ENCODE assay signal across 13 cellular contexts in genomic region chr19:18483119-18483518, GRCh38. TPM values are rescaled to one million over a fixed set of nuclear protein-coding genes. Genes with fewer than 3 reads are reported as not detected.
DNase-seq lines count a peak whose midpoint lies in the region; ATAC-seq lines count a peak whose summit lies in the region.
"Had no signal": no experiment of that assay in that cellular context is flagged by ENCODE, and none has a peak within 500 bp of the region (broad histone marks: within the 10 kb centered on the region; RNA-seq: fewer than 3 reads in every experiment).

No MANE protein-coding gene starts in this region.

- peak overlapping the region in 1 of 2 experiments; percentile 38 for H2BK12ac ChIP-seq in mesenchymal stem cell (ENCODE audit: low read length in 2 of 2)

- no peak overlapping the region for H2BK120ac ChIP-seq in mesenchymal stem cell (ENCODE audit: low read depth, low read length)

- ATAC-seq in GM19035 (IDR thresholded peaks at IDR 0.05; ENCODE audit: unreplicated experiment): no peak
- ATAC-seq in GM21360 (IDR thresholded peaks at IDR 0.05; ENCODE audit: unreplicated experiment): no peak
- no peak for ATAC-seq in GM18511 (IDR thresholded peaks at IDR 0.05; ENCODE audit: unreplicated experiment)

- peaks cover 0 to 10% of the 10 kb centered on the region in 2 experiments for H3K36me3 ChIP-seq in mesenchymal stem cell (ENCODE audit: control insufficient read depth in 1 of 2, insufficient read depth in 2 of 2, low read depth in 1 of 2, low read length in 2 of 2)

- H2BK5ac ChIP-seq in mesenchymal stem cell (ENCODE audit: low read depth, low read length, poor library complexity, severe bottlenecking): no peak overlapping the region

- peaks cover 42% of the 10 kb centered on the region for H3K79me1 ChIP-seq in mesenchymal stem cell (replicated peaks; ENCODE audit: low read length, poor library complexity, severe bottlenecking)

- DNase-seq in NCI-H2196 (lab: John Stamatoyannopoulos, UW; ENCODE audit: unreplicated experiment) (peak; percentile 51), NCI-H2196 treated with DMSO at 0.1 percent for 48 hours (lab: John Stamatoyannopoulos, UW; ENCODE audit: unreplicated experiment) (no peak), DMS153 (lab: John Stamatoyannopoulos, UW) (peak; percentile 43), NCI-H69 (lab: John Stamatoyannopoulos, UW) (peak; percentile 90), mesenchymal stem cell (no peak)
- DNase-seq: foreskin melanocyte, Kasumi-1, NCI-H526, small intestine, T-helper 9 cell had no signal

- H3K27ac ChIP-seq in mesenchymal stem cell (ENCODE audit: low read length, poor library complexity, severe bottlenecking): no peak overlapping the region

- H3K9me3 ChIP-seq in mesenchymal stem cell (ENCODE audit: control insufficient read depth, low read length): no peaks in the 10 kb centered on the region

- no peak overlapping the region for H2AFZ ChIP-seq in mesenchymal stem cell (ENCODE audit: low read depth, low read length)

- 93% methylated on average over 9 of the region's 9 CpGs for WGBS in mesenchymal stem cell

- H3K4me3 ChIP-seq in mesenchymal stem cell (ENCODE audit: insufficient read depth in 1 of 2, low read depth in 1 of 2, low read length in 2 of 2): no peak overlapping the region

- H2AK5ac ChIP-seq in mesenchymal stem cell (ENCODE audit: low read length, severe bottlenecking): peak overlapping the region; percentile 17

- no peak overlapping the region for H3K4me2 ChIP-seq in mesenchymal stem cell (ENCODE audit: low read length, poor library complexity, severe bottlenecking)

- peak overlapping the region in 1 of 2 experiments; percentile 56 for H3K18ac ChIP-seq in mesenchymal stem cell (ENCODE audit: low read depth in 1 of 2, low read length in 2 of 2)

- H4K8ac ChIP-seq in mesenchymal stem cell (ENCODE audit: low read length): no peak overlapping the region

- H2BK15ac ChIP-seq in mesenchymal stem cell (ENCODE audit: low read depth, poor library complexity, severe bottlenecking): peak overlapping the region; percentile 55

- H3K23ac ChIP-seq in mesenchymal stem cell (ENCODE audit: low read length in 2 of 2): peak overlapping the region in 1 of 2 experiments; percentile 18

- no peak overlapping the region for H4K91ac ChIP-seq in mesenchymal stem cell (ENCODE audit: low read length)

- H3K14ac ChIP-seq in mesenchymal stem cell (ENCODE audit: low read length in 2 of 2): peak overlapping the region in 1 of 2 experiments; percentile 19

- H3K27me3 ChIP-seq in mesenchymal stem cell (ENCODE audit: control insufficient read depth in 1 of 2, insufficient read depth in 1 of 2, low read length in 2 of 2): no peaks in the 10 kb centered on the region

- H3K9ac ChIP-seq in mesenchymal stem cell (ENCODE audit: low read length): no peak overlapping the region

- H3K4me1 ChIP-seq in mesenchymal stem cell (ENCODE audit: control insufficient read depth, insufficient read depth, low read depth, low read length): peaks cover 64% of the 10 kb centered on the region

- no peak overlapping the region for H3K4ac ChIP-seq in mesenchymal stem cell (ENCODE audit: low read depth in 1 of 2, low read length in 2 of 2)

RNA-seq across cellular contexts. Expression of gene ELL, which starts 38.8 kb away (rescaled TPM):
- polyA plus RNA-seq in mesenchymal stem cell (2013, experiment 1 of 2): 9.8 TPM
- polyA plus RNA-seq in mesenchymal stem cell (2013, experiment 2 of 2): 9.8 TPM

RNA-seq across cellular contexts. Expression of gene ISYNA1, which starts 45.2 kb away (rescaled TPM):
- polyA plus RNA-seq in mesenchymal stem cell (2013, experiment 1 of 2): 83.2 TPM
- 85.1 TPM for polyA plus RNA-seq in mesenchymal stem cell (2013, experiment 2 of 2)

Comparison
In these comparisons a context has a peak if more than half of its experiments do, and no peak if none do; other contexts are left out.
1. DNase-seq: peak in NCI-H2196 (single experiment), DMS153 (single experiment) and NCI-H69 (single experiment); none in NCI-H2196 treated with DMSO at 0.1 percent for 48 hours (single experiment) and mesenchymal stem cell (single experiment).